Comparison of ENCODE assay signal across 1 cellular context in the genomic region with DNA sequence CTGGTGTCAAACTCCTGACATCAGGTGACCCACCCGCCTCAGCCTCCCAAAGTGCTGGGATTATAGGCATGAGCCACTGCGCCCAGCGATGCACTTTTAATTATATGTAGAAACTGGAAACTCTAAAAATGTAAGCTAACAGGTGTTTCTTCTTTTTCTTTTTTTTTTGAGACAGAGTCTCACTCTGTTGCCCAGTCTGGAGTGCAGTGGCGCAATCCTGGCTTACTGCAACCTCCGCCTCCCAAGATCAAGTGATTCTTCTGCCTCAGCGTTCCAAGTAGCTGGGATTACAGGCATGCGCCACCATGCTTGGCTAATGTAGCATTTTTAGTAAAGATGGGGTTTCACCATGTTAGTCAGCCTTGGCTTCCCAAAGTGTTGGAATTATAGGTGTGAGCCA. TPM values are rescaled to one million over a fixed set of nuclear protein-coding genes. Genes with fewer than 3 reads are reported as not detected.
"Had no signal": no experiment of that assay in that cellular context is flagged by ENCODE, and none has a peak within 500 bp of the region (broad histone marks: within the 10 kb centered on the region; RNA-seq: fewer than 3 reads in every experiment).

No MANE protein-coding gene starts in this region.

RNA-seq across cellular contexts. Expression of gene GPR75, which starts 18.1 kb away (rescaled TPM):
- total RNA-seq: G401 had no signal
